13 cellular contexts compared by ENCODE assay signal in genomic region chr3:123070471-123070870, GRCh38. TPM values are rescaled to one million over a fixed set of nuclear protein-coding genes. Genes with fewer than 3 reads are reported as not detected.
"Had no signal": no experiment of that assay in that cellular context is flagged by ENCODE, and none has a peak within 500 bp of the region (broad histone marks: within the 10 kb centered on the region; RNA-seq: fewer than 3 reads in every experiment).

No MANE protein-coding gene starts in this region.

- H3K36me3 Mint-ChIP-seq: stimulated activated effector memory CD8-positive, alpha-beta T cell treated with anti-CD3 and anti-CD28 coated beads, Interleukin-12 subunit alpha, Interleukin-12 subunit beta, amount 100 ng/mL, for 72 hours; WTC11 had no signal

- DNase-seq: activated CD4-positive, alpha-beta T cell treated with anti-CD3 and anti-CD28 coated beads, Interleukin-2, amount 10 ng/mL, durations not matched to agents 24 days and 14 days; activated naive CD4-positive, alpha-beta T cell treated with anti-CD3 and anti-CD28 coated beads, Interleukin-2, amount 50 U/mL, for 16 hours; activated T-cell treated with anti-CD3 and anti-CD28 coated beads, Interleukin-2, amount 50 U/mL, for 1 hour; body of pancreas; central memory CD4-positive, alpha-beta T cell; effector memory CD8-positive, alpha-beta T cell; mammary epithelial cell; ovary; upper lobe of left lung had no signal

- H3K27ac ChIP-seq: body of pancreas had no signal

- H3K9me3 Mint-ChIP-seq: activated CD4-positive, alpha-beta T cell treated with anti-CD3 and anti-CD28 coated beads, Interleukin-2, amount 10 ng/mL, durations not matched to agents 24 days and 14 days; effector memory CD8-positive, alpha-beta T cell; stimulated activated effector memory CD8-positive, alpha-beta T cell treated with anti-CD3 and anti-CD28 coated beads, Interleukin-12 subunit alpha, Interleukin-12 subunit beta, amount 100 ng/mL, for 72 hours; T-helper 1 cell treated with Interleukin-12 subunit alpha and Interleukin-12 subunit beta and Interleukin-4 antibody, amounts not matched to agents 30 μg/mL and 1 μg/mL, for 36 hours; WTC11 had no signal

- H3K27me3 ChIP-seq: body of pancreas, ovary, upper lobe of left lung had no signal

- H3K4me3 ChIP-seq: body of pancreas, ovary, upper lobe of left lung had no signal

- H3K27ac Mint-ChIP-seq: activated CD4-positive, alpha-beta T cell treated with anti-CD3 and anti-CD28 coated beads, Interleukin-2, amount 10 ng/mL, durations not matched to agents 24 days and 14 days; effector memory CD8-positive, alpha-beta T cell; stimulated activated effector memory CD8-positive, alpha-beta T cell treated with anti-CD3 and anti-CD28 coated beads, Interleukin-12 subunit alpha, Interleukin-12 subunit beta, amount 100 ng/mL, for 72 hours; T-helper 1 cell treated with Interleukin-12 subunit alpha and Interleukin-12 subunit beta and Interleukin-4 antibody, amounts not matched to agents 30 μg/mL and 1 μg/mL, for 36 hours had no signal

- H3K36me3 ChIP-seq: ovary, upper lobe of left lung had no signal

- H3K4me3 Mint-ChIP-seq: activated CD4-positive, alpha-beta T cell treated with anti-CD3 and anti-CD28 coated beads, Interleukin-2, amount 10 ng/mL, durations not matched to agents 24 days and 14 days; effector memory CD8-positive, alpha-beta T cell; stimulated activated effector memory CD8-positive, alpha-beta T cell treated with anti-CD3 and anti-CD28 coated beads, Interleukin-12 subunit alpha, Interleukin-12 subunit beta, amount 100 ng/mL, for 72 hours; T-helper 1 cell treated with Interleukin-12 subunit alpha and Interleukin-12 subunit beta and Interleukin-4 antibody, amounts not matched to agents 30 μg/mL and 1 μg/mL, for 36 hours; WTC11 had no signal

- H3K27me3 Mint-ChIP-seq: activated CD4-positive, alpha-beta T cell treated with anti-CD3 and anti-CD28 coated beads, Interleukin-2, amount 10 ng/mL, durations not matched to agents 24 days and 14 days; effector memory CD8-positive, alpha-beta T cell had no signal

- H3K9me3 ChIP-seq: body of pancreas, ovary, upper lobe of left lung had no signal

RNA-seq across cellular contexts. Expression of gene SEMA5B, which starts 42.9 kb away (rescaled TPM):
- total RNA-seq: activated CD4-positive, alpha-beta T cell treated with anti-CD3 and anti-CD28 coated beads, Interleukin-2, amount 10 ng/mL, durations not matched to agents 24 days and 14 days; epithelial cell of proximal tubule had no signal
